8 cellular contexts compared by ENCODE assay signal in the genomic region with DNA sequence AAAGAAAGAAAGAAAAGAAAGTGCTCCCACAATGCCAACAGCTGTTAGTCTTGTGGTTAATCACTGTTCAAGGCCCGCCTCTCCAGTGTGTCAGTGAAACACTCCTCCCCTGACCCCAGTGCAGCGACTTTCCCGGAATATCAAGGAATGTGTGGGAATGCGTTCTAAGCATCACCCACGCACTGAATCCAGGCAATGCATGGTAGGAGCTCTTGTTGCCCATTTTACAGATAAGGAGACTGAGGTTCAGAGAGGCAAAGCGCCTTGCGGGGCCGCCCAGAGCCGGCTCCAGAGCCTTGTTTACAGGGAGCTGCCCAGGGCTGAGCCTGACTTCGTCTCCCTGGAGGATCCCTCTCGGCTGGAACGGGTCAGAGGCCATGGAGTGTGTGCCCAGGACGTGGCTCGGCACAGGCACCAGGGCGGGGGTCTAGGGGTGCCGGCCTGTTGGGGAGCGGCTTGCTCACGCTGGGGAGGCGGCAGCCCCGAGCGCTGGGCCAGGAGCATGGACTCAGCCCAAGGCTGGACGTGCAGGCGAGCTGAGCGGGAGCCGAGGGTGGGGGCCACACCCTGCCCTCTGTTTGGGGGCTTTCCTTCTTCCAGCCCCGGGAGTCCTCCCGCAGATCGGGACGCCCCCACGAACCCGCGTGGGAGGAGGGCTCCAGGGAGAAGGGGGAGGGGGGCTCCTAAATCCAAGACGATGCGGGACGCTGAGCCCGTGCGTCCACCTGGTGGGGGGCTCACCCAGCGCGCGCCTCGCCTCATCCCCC. TPM values are rescaled to one million over a fixed set of nuclear protein-coding genes. Genes with fewer than 3 reads are reported as not detected.
A peak's percentile ranks its signal among the peaks of the same experiment; 100 is the strongest.
DNase-seq lines count a peak whose midpoint lies in the region; ATAC-seq and TF ChIP-seq lines count a peak whose summit lies in the region.

No MANE protein-coding gene starts in this region.

- TF ChIP-seq CTCF in GM10248 (IDR thresholded peaks at IDR 0.05; ENCODE audit: control extremely low read depth, extremely low read depth, low read depth, missing control alignments) (no peak), progenitor cell of endocrine pancreas (IDR thresholded peaks at IDR 0.05; ENCODE audit: unreplicated experiment) (no peak)

- no peaks in the 10 kb centered on the region for H3K9me3 ChIP-seq in HUES48 (ENCODE audit: control insufficient read depth, insufficient read depth, low read length)

- H3K36me3 ChIP-seq in HUES48 (ENCODE audit: control insufficient read depth, insufficient read depth, low read length): peaks cover 30% of the 10 kb centered on the region

- H3K4me3 ChIP-seq in HUES48 (ENCODE audit: low read depth, low read length): peak overlapping the region; percentile 86

- peak overlapping the region; percentile 63 for H3K9ac ChIP-seq in HUES48 (ENCODE audit: low read depth, low read length)

- H3K4me1 Mint-ChIP-seq in progenitor cell of endocrine pancreas (ENCODE audit: low read depth): peaks cover 14% of the 10 kb centered on the region

- H3K27me3 ChIP-seq in HUES48 (ENCODE audit: control insufficient read depth, insufficient read depth, low read length): no peaks in the 10 kb centered on the region

- H3K4me3 Mint-ChIP-seq in progenitor cell of endocrine pancreas (ENCODE audit: low read depth): peak overlapping the region; percentile 81

- peaks cover 28 to 30% of the 10 kb centered on the region in 2 donors for H3K36me3 Mint-ChIP-seq in activated naive CD4-positive, alpha-beta T cell treated with anti-CD3 and anti-CD28 coated beads, Interleukin-2, amount 50 U/mL, for 72 hours
- H3K36me3 Mint-ChIP-seq in progenitor cell of endocrine pancreas (ENCODE audit: insufficient read depth): peaks cover 24% of the 10 kb centered on the region

- no peak overlapping the region for H3K27ac ChIP-seq in HUES48 (ENCODE audit: low read depth, low read length)

- peaks cover 20% of the 10 kb centered on the region for H3K4me1 ChIP-seq in HUES48 (ENCODE audit: control insufficient read depth, insufficient read depth, low read length)

- intact Hi-C loops in head of caudate nucleus (cut with DNase I): no loop called here

- peak overlapping the region; percentile 65 to 81 for H3K27ac Mint-ChIP-seq in activated naive CD4-positive, alpha-beta T cell treated with anti-CD3 and anti-CD28 coated beads, Interleukin-2, amount 50 U/mL, for 72 hours
- peak overlapping the region; percentile 91 for H3K27ac Mint-ChIP-seq in progenitor cell of endocrine pancreas

- DNase-seq in GM10248 (ENCODE audit: extremely low spot score): peak; percentile 50
- DNase-seq in activated naive CD4-positive, alpha-beta T cell treated with anti-CD3 and anti-CD28 coated beads, Interleukin-2, amount 50 U/mL, for 72 hours (ENCODE audit: low spot score in 2 of 2): no peak
- DNase-seq in head of caudate nucleus: peak in 33 of 42 donors; percentile 26 to 85 (median 62)
- DNase-seq in progenitor cell of endocrine pancreas (ENCODE audit: low spot score, unreplicated experiment): no peak
- DNase-seq in GM19240 (ENCODE audit: insufficient read length, low spot score): no peak
- DNase-seq in activated CD4-positive, alpha-beta T cell treated with anti-CD3 and anti-CD28 coated beads for 48 hours: no peak

- CTCF ChIA-PET in GM10248 (lab: Yijun Ruan, JAX): interaction anchor here (1.3 to 2.6 kb wide), 4 partner anchors 9 to 164 kb away, joined by 3 to 14 read pairs (median 6); a partner anchor contains a TSS

- no peaks in the 10 kb centered on the region for H3K27me3 Mint-ChIP-seq in progenitor cell of endocrine pancreas

- peak; percentile 7 to 8 for ATAC-seq in activated naive CD4-positive, alpha-beta T cell treated with anti-CD3 and anti-CD28 coated beads, Interleukin-2, amount 50 U/mL, for 72 hours
- no peak for ATAC-seq in HG03565 (IDR thresholded peaks at IDR 0.05; ENCODE audit: unreplicated experiment)

- H3K9me3 Mint-ChIP-seq in activated naive CD4-positive, alpha-beta T cell treated with anti-CD3 and anti-CD28 coated beads, Interleukin-2, amount 50 U/mL, for 72 hours: no peaks in the 10 kb centered on the region
- no peaks in the 10 kb centered on the region for H3K9me3 Mint-ChIP-seq in progenitor cell of endocrine pancreas (ENCODE audit: low read depth)

- POLR2A ChIA-PET in GM10248 (lab: Yijun Ruan, JAX): interaction anchor here (0.5 kb wide), 1 partner anchor 740 kb away, joined by 3 read pairs; no protein-coding TSS in a partner anchor

RNA-seq across cellular contexts. Expression of a gene that starts 0.8 kb away (rescaled TPM):
- total RNA-seq in activated naive CD4-positive, alpha-beta T cell treated with anti-CD3 and anti-CD28 coated beads, Interleukin-2, amount 50 U/mL, for 72 hours: 10 to 100 TPM; 55.2 to 56.1 TPM
- 31.1 and 36.7 TPM in 2 replicates for total RNA-seq in progenitor cell of endocrine pancreas

RNA-seq across cellular contexts. Expression of a gene that starts 18.2 kb away (rescaled TPM):
- total RNA-seq in activated naive CD4-positive, alpha-beta T cell treated with anti-CD3 and anti-CD28 coated beads, Interleukin-2, amount 50 U/mL, for 72 hours: 10 to 100 TPM; 24.5 to 43.2 TPM
- total RNA-seq in progenitor cell of endocrine pancreas: 7.0 and 7.7 TPM in 2 replicates

RNA-seq across cellular contexts. Expression of a gene that starts 21.1 kb away (rescaled TPM):
- 10 to 100 TPM; 19.0 to 31.3 TPM for total RNA-seq in activated naive CD4-positive, alpha-beta T cell treated with anti-CD3 and anti-CD28 coated beads, Interleukin-2, amount 50 U/mL, for 72 hours
- 46.2 and 46.5 TPM in 2 replicates for total RNA-seq in progenitor cell of endocrine pancreas

RNA-seq across cellular contexts. Expression of a gene that starts 32.0 kb away (rescaled TPM):
- 1 to 10 TPM; 4.0 to 6.8 TPM for total RNA-seq in activated naive CD4-positive, alpha-beta T cell treated with anti-CD3 and anti-CD28 coated beads, Interleukin-2, amount 50 U/mL, for 72 hours
- 3.4 and 3.6 TPM in 2 replicates for total RNA-seq in progenitor cell of endocrine pancreas

RNA-seq across cellular contexts. Expression of a gene that starts 39.0 kb away (rescaled TPM):
- 10 to 100 TPM; 26.0 to 49.8 TPM for total RNA-seq in activated naive CD4-positive, alpha-beta T cell treated with anti-CD3 and anti-CD28 coated beads, Interleukin-2, amount 50 U/mL, for 72 hours
- 34.0 and 37.7 TPM in 2 replicates for total RNA-seq in progenitor cell of endocrine pancreas

Comparison
In these comparisons a context has a peak if more than half of its experiments do, and no peak if none do; other contexts are left out.
1. DNase-seq: peak in GM10248 (single experiment) and head of caudate nucleus (33 of 42); none in activated naive CD4-positive, alpha-beta T cell treated with anti-CD3 and anti-CD28 coated beads, Interleukin-2, amount 50 U/mL, for 72 hours (0 of 2), progenitor cell of endocrine pancreas (single experiment), GM19240 (single experiment) and activated CD4-positive, alpha-beta T cell treated with anti-CD3 and anti-CD28 coated beads for 48 hours (single experiment).